8 cellular contexts compared by ENCODE assay signal in genomic region chr18:31497711-31498449, GRCh38. TPM values are rescaled to one million over a fixed set of nuclear protein-coding genes. Genes with fewer than 3 reads are reported as not detected.
DNase-seq lines count a peak whose midpoint lies in the region; ATAC-seq and TF ChIP-seq lines count a peak whose summit lies in the region.

Gene DSG2, plus strand, starts transcription at chr18:31498177. Its CDS starts 75 bp downstream, at chr18:31498252.

- TF ChIP-seq EP300 in SK-N-SH (IDR thresholded peaks at IDR 0.05; ENCODE audit: borderline replicate concordance in 1 of 2, low read depth in 1 of 2, low read length in 1 of 2) (no peak), suprapubic skin (IDR thresholded peaks at IDR 0.05) (no peak)

- H3K4me1 ChIP-seq in SK-N-SH (ENCODE audit: control insufficient read depth in 1 of 2, insufficient read depth in 2 of 2, low read depth in 1 of 2, low read length in 1 of 2) (peaks cover 0 to 4% of the 10 kb centered on the region in 2 experiments; a peak in 1 of 4 replicates), suprapubic skin (peaks cover 39% of the 10 kb centered on the region)

- peaks cover 68% of the 10 kb centered on the region for H3K27me3 ChIP-seq in SK-N-SH (ENCODE audit: insufficient read depth)
- H3K27me3 ChIP-seq in suprapubic skin = peaks cover 11% of the 10 kb centered on the region

- peak within 1 kb of the TSS; percentile 43 for H3K4me3 Mint-ChIP-seq in memory B cell

- no peak for TF ChIP-seq POLR2A in suprapubic skin (IDR thresholded peaks at IDR 0.05)

- H3K4me1 Mint-ChIP-seq in memory B cell = no peaks in the 10 kb centered on the region

- H3K36me3 Mint-ChIP-seq in memory B cell = no peaks in the 10 kb centered on the region

- POLR2A ChIA-PET in SK-N-SH (lab: Yijun Ruan, JAX) = no interaction called here

- TF ChIP-seq CTCF in SK-N-SH (IDR thresholded peaks at IDR 0.05) (no peak), suprapubic skin (IDR thresholded peaks at IDR 0.05) (no peak)

- H3F3A ChIP-seq in SK-N-SH (replicated peaks; ENCODE audit: insufficient read depth) = no peaks in the 10 kb centered on the region

- H2AFZ ChIP-seq in SK-N-SH (ENCODE audit: low read depth) = 0 out of 2 replicates have a peak within 1 kb of the TSS, but pooled peaks have one; percentile 63

- H3K4me2 ChIP-seq in SK-N-SH = peak within 1 kb of the TSS; percentile 75

- no CpG with 5 or more reads among the region's 82 CpGs for WGBS in SK-N-SH (ENCODE audit: low lambda C conversion rate)
- WGBS in suprapubic skin = 16% methylated on average over 12 of the region's 82 CpGs

- CTCF ChIA-PET in SK-N-SH (lab: Yijun Ruan, JAX) = no interaction called here

- H3K27ac Mint-ChIP-seq in memory B cell = no peak within 1 kb of the TSS

- no peak within 1 kb of the TSS for H3K9ac ChIP-seq in SK-N-SH

- no peaks in the 10 kb centered on the region for H3K79me2 ChIP-seq in SK-N-SH (ENCODE audit: insufficient read depth)

- H3K27ac ChIP-seq in SK-N-SH (ENCODE audit: low read depth in 2 of 2, low read length in 1 of 2) (no peak within 1 kb of the TSS), suprapubic skin (peak within 1 kb of the TSS; percentile 88)

- H3K9me2 ChIP-seq in SK-N-SH = no peaks in the 10 kb centered on the region

- DNase-seq in COR-L47 (lab: John Stamatoyannopoulos, UW) (peak; percentile 57), SK-N-SH (peak; percentile 72), ecto neural progenitor cell (ENCODE audit: low spot score) (peak; percentile 82), memory B cell (ENCODE audit: low spot score in 2 of 2) (no peak), suprapubic skin (ENCODE audit: low spot score in 2 of 2) (peak; percentile 75 to 82), globus pallidus (ENCODE audit: low spot score) (no peak)

- no peak for TF ChIP-seq RAD21 in SK-N-SH (IDR thresholded peaks at IDR 0.05; ENCODE audit: low read length)

- H3K36me3 ChIP-seq in SK-N-SH (replicated peaks in 1 of 2; ENCODE audit: control insufficient read depth in 1 of 2, insufficient read depth in 2 of 2, low read length in 1 of 2) (no peaks in the 10 kb centered on the region), suprapubic skin (no peaks in the 10 kb centered on the region)

- ATAC-seq in GM19395 (IDR thresholded peaks at IDR 0.05; ENCODE audit: unreplicated experiment) = peak; percentile 43
- peak; percentile 63 for ATAC-seq in HG03432 (IDR thresholded peaks at IDR 0.05; ENCODE audit: unreplicated experiment)
- ATAC-seq in memory B cell (ENCODE audit: low read depth) = peak; percentile 35

- H4K20me1 ChIP-seq in SK-N-SH (ENCODE audit: insufficient read depth) = no peaks in the 10 kb centered on the region

- H3K9me3 ChIP-seq in SK-N-SH (no peaks in the 10 kb centered on the region), suprapubic skin (no peaks in the 10 kb centered on the region)

- H3K9me3 Mint-ChIP-seq in memory B cell = no peaks in the 10 kb centered on the region

- H3K4me3 ChIP-seq in SK-N-SH (ENCODE audit: low read depth in 2 of 2, low read length in 1 of 2) (peak within 1 kb of the TSS; percentile 38 to 47), suprapubic skin (peak within 1 kb of the TSS; percentile 56)

- H3K27me3 Mint-ChIP-seq in memory B cell = peaks cover 18% of the 10 kb centered on the region

TF ChIP-seq in SK-N-SH, 30 proteins besides CTCF, POLR2A, EP300 and RAD21:
- TF ChIP-seq NRF1 (IDR thresholded peaks at IDR 0.05; ENCODE audit: low read depth, low read length) = no peak
- TF ChIP-seq FOSL2 (IDR thresholded peaks at IDR 0.05; ENCODE audit: borderline replicate concordance, low read depth) = no peak
- TF ChIP-seq GABPA (IDR thresholded peaks at IDR 0.05; ENCODE audit: low read depth) = no peak
- no peak for TF ChIP-seq SMC3 (IDR thresholded peaks at IDR 0.05; ENCODE audit: low read depth, low read length)
- no peak for TF ChIP-seq TAF1 (IDR thresholded peaks at IDR 0.05; ENCODE audit: borderline replicate concordance, low read depth, low read length)
- no peak for TF ChIP-seq YY1 (IDR thresholded peaks at IDR 0.05; ENCODE audit: low read depth)
- no peak for TF ChIP-seq CHD2 (IDR thresholded peaks at IDR 0.05; ENCODE audit: low read length, partially characterized antibody)
TF ChIP-seq in SK-N-SH: peak in this region for 0.

RNA-seq across cellular contexts. Expression of gene DSG2, which starts in this region (rescaled TPM):
- not detected in 2 replicates for polyA plus RNA-seq in SK-N-SH (2012; rRNA removed)
- polyA plus RNA-seq in SK-N-SH (2012; cell fraction: cytosol; rRNA removed) = under 0.01 TPM in 2 replicates
- not detected in 2 replicates for polyA plus RNA-seq in SK-N-SH (2012; cell fraction: nucleus; rRNA removed)
- 10 to 100 TPM; 13.9 to 35.4 (median 24.1) TPM for total RNA-seq in suprapubic skin

Comparison
In these comparisons a context has a peak if more than half of its experiments do, and no peak if none do; other contexts are left out.
1. Peak in DNase-seq, H3K4me3 ChIP-seq and H3K4me2 ChIP-seq in SK-N-SH; RNA of the gene not detected or under 1 TPM.
2. DNase-seq: peak in COR-L47 (single experiment), ecto neural progenitor cell (single experiment) and suprapubic skin (2 of 2); none in memory B cell (0 of 2) and globus pallidus (single experiment).
3. Peak in every context shown above with its lines, with median percentiles within 50 percentile points of each other: ATAC-seq.